16 cellular contexts compared by ENCODE assay signal in the genomic region with DNA sequence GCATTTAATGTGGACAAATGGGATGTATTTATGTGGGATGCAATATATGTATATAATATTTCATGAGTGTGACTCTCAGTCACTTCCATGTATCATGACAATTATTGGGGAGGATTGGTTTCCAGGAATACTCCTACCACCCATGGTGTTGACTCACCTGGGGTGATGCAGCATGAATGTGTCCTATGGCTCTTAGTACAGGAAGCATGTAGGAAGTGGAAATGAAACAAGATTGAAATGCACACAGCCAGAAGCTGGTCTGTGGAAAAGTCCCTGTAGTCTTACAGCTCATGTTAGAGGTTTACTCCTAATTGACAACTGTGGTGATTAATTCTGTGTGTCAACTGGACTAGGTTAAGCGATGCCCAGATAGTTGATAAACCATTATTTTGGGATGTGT.
DNase-seq lines count a peak whose midpoint lies in the region; ATAC-seq and TF ChIP-seq lines count a peak whose summit lies in the region.
"Had no signal": no experiment of that assay in that cellular context is flagged by ENCODE, and none has a peak within 500 bp of the region (broad histone marks: within the 10 kb centered on the region; RNA-seq: fewer than 3 reads in every experiment).

No MANE protein-coding gene starts in this region.

- peak overlapping the region; percentile 54 for H3K27ac ChIP-seq in VCaP
- no peak overlapping the region for H3K27ac ChIP-seq in foreskin keratinocyte
- H3K27ac ChIP-seq: KMS-11 had no signal

- peaks cover 10% of the 10 kb centered on the region for H3K4me1 ChIP-seq in foreskin keratinocyte

- DNase-seq in A172 (ENCODE audit: low spot score): peak; percentile 23
- DNase-seq in Daoy (ENCODE audit: low read depth): peak; percentile 58
- peak; percentile 63 to 94 for DNase-seq in foreskin keratinocyte
- no peak for DNase-seq in NCI-H2196 treated with DMSO at 0.1 percent for 48 hours (lab: John Stamatoyannopoulos, UW; ENCODE audit: unreplicated experiment)
- DNase-seq in ecto neural progenitor cell (ENCODE audit: low spot score): no peak
- DNase-seq: activated CD4-positive, alpha-beta T cell treated with anti-CD3 and anti-CD28 coated beads for 4 hours; CD8-positive, alpha-beta memory T cell; gastrocnemius medialis; kidney glomerular epithelial cell; NCI-H2029 treated with DMSO at 0.1 percent for 48 hours; sigmoid colon; thyroid gland had no signal

- TF ChIP-seq CTCF in VCaP (conservative IDR thresholded peaks at IDR 0.05) (no peak), foreskin keratinocyte (conservative IDR thresholded peaks at IDR 0.05) (no peak)

- H3K27me3 ChIP-seq in foreskin keratinocyte: no peaks in the 10 kb centered on the region
- H3K27me3 ChIP-seq: gastrocnemius medialis, sigmoid colon, thyroid gland had no signal

- peak; percentile 95 for ATAC-seq in foreskin keratinocyte
- ATAC-seq in GM19467 (IDR thresholded peaks at IDR 0.05; ENCODE audit: unreplicated experiment): no peak
- ATAC-seq: gastrocnemius medialis; natural killer cell treated with Interleukin-12 subunit alpha and Interleukin-12 subunit beta and Interleukin-15 and Interleukin-18, amount 100 ng/mL, for 72 hours had no signal

Comparison
In these comparisons a context has a peak if more than half of its experiments do, and no peak if none do; other contexts are left out.
1. DNase-seq: peak in A172 (single experiment), Daoy (single experiment) and foreskin keratinocyte (2 of 2); none in NCI-H2196 treated with DMSO at 0.1 percent for 48 hours (single experiment) and ecto neural progenitor cell (single experiment).